16 cellular contexts compared by ENCODE assay signal in genomic region chr18:23930002-23930401, GRCh38.
"Had no signal": no experiment of that assay in that cellular context is flagged by ENCODE, and none has a peak within 500 bp of the region (broad histone marks: within the 10 kb centered on the region; RNA-seq: fewer than 3 reads in every experiment).

No MANE protein-coding gene starts in this region.

- H3K27me3 ChIP-seq: adrenal gland, esophagus muscularis mucosa, gastroesophageal sphincter, heart left ventricle, left lung, right atrium auricular region, tibial nerve had no signal

- H3K9me3 Mint-ChIP-seq: stimulated activated naive CD8-positive, alpha-beta T cell treated with anti-CD3 and anti-CD28 coated beads, Interleukin-15, Interleukin-2, amounts not matched to agents 100 ng/mL and 50 ng/mL, for 24 hours; WTC11 had no signal

- H3K27ac Mint-ChIP-seq: activated CD4-positive, alpha-beta T cell treated with anti-CD3 and anti-CD28 coated beads for 36 hours; stimulated activated naive CD8-positive, alpha-beta T cell treated with anti-CD3 and anti-CD28 coated beads, Interleukin-15, Interleukin-2, amounts not matched to agents 100 ng/mL and 50 ng/mL, for 24 hours; WTC11 had no signal

- H3K4me1 ChIP-seq: heart left ventricle, left lung, right atrium auricular region, tibial nerve had no signal

- H3K4me3 ChIP-seq: adrenal gland, esophagus muscularis mucosa, gastroesophageal sphincter, heart left ventricle, left lung, prostate gland, right atrium auricular region, skin epidermis, tibial nerve had no signal

- H3K27me3 Mint-ChIP-seq: activated CD4-positive, alpha-beta T cell treated with anti-CD3 and anti-CD28 coated beads for 36 hours; stimulated activated naive CD8-positive, alpha-beta T cell treated with anti-CD3 and anti-CD28 coated beads, Interleukin-15, Interleukin-2, amounts not matched to agents 100 ng/mL and 50 ng/mL, for 24 hours had no signal

- H3K27ac ChIP-seq: adrenal gland, gastroesophageal sphincter, heart left ventricle, left lung, prostate gland, right atrium auricular region, tibial nerve had no signal

- ATAC-seq: gastroesophageal sphincter, heart left ventricle, left lung, WTC11 had no signal

- H3K9me3 ChIP-seq: adrenal gland, esophagus muscularis mucosa, gastroesophageal sphincter, heart left ventricle, left lung, prostate gland, right atrium auricular region, tibial nerve had no signal

- H3K36me3 ChIP-seq: adrenal gland, left lung, prostate gland, right atrium auricular region had no signal

- H3K36me3 Mint-ChIP-seq: WTC11 had no signal

- H3K4me3 Mint-ChIP-seq: activated CD4-positive, alpha-beta T cell treated with anti-CD3 and anti-CD28 coated beads for 36 hours; stimulated activated naive CD8-positive, alpha-beta T cell treated with anti-CD3 and anti-CD28 coated beads, Interleukin-15, Interleukin-2, amounts not matched to agents 100 ng/mL and 50 ng/mL, for 24 hours; WTC11 had no signal

- DNase-seq: activated naive CD4-positive, alpha-beta T cell; adrenal gland; effector CD4-positive, alpha-beta T cell; heart left ventricle; kidney; left lung; mammary epithelial cell had no signal
